25 cellular contexts compared by ENCODE assay signal in genomic region chr20:63106765-63107448, GRCh38.
"Had no signal": no experiment of that assay in that cellular context is flagged by ENCODE, and none has a peak within 500 bp of the region (broad histone marks: within the 10 kb centered on the region; RNA-seq: fewer than 3 reads in every experiment).

No MANE protein-coding gene starts in this region.

- H3K9me3 ChIP-seq: colonic mucosa had no signal

- DNase-seq: activated CD4-positive, alpha-beta memory T cell treated with anti-CD3 and anti-CD28 coated beads, Interleukin-2, amount 10 ng/mL, durations not matched to agents 7 days and 5 days; activated CD4-positive, alpha-beta T cell treated with anti-CD3 and anti-CD28 coated beads, Interleukin-2, amount 10 ng/mL, durations not matched to agents 7 days and 5 days; activated CD4-positive, CD25-positive, alpha-beta regulatory T cell treated with anti-CD3 and anti-CD28 coated beads, Interleukin-2, amount 50 U/mL, for 72 hours; activated naive CD8-positive, alpha-beta T cell treated with anti-CD3 and anti-CD28 coated beads, Interleukin-2, amount 50 U/mL, for 24 hours; activated T-cell treated with anti-CD3 and anti-CD28 coated beads, Interleukin-2, amount 50 U/mL, for 4 hours; effector CD8-positive, alpha-beta T cell; esophagus squamous epithelium; foreskin melanocyte; stimulated activated CD4-positive, alpha-beta T cell treated with anti-CD3 and anti-CD28 coated beads, Interleukin-12 subunit alpha, Interleukin-12 subunit beta, amount 100 ng/mL, for 4 hours; stimulated activated CD4-positive, alpha-beta T cell treated with anti-CD3 and anti-CD28 coated beads, Interleukin-4, amount 100 ng/mL, for 1 hour; SW 1271; T-helper 9 cell; trophoblast cell; WERI-Rb-1 had no signal

- FAIRE-seq: endometrium, TTC549, urothelium cell line had no signal

- H3K27ac ChIP-seq: colonic mucosa, epithelial cell of prostate, esophagus squamous epithelium, left ventricle myocardium inferior, parathyroid adenoma, right lobe of liver, thoracic aorta, WERI-Rb-1 had no signal

- H3K79me2 ChIP-seq: parathyroid adenoma had no signal

- ATAC-seq: activated naive CD8-positive, alpha-beta T cell treated with anti-CD3 and anti-CD28 coated beads, Interleukin-2, amount 50 U/mL, for 24 hours; activated T-cell treated with anti-CD3 and anti-CD28 coated beads, Interleukin-2, amount 50 U/mL, for 4 hours; activated T-helper 17 cell treated with anti-CD3 and anti-CD28 coated beads, Interleukin-2, amount 50 U/mL, for 72 hours; stimulated activated effector memory CD8-positive, alpha-beta T cell treated with anti-CD3 and anti-CD28 coated beads, Interleukin-12 subunit alpha, Interleukin-12 subunit beta, amount 100 ng/mL, for 72 hours had no signal

- H3K27me3 ChIP-seq: colonic mucosa, right lobe of liver had no signal

- H3K4me1 ChIP-seq: colonic mucosa had no signal

- H3K4me3 ChIP-seq: colonic mucosa, esophagus squamous epithelium, left ventricle myocardium inferior, right lobe of liver, thoracic aorta had no signal

- H3K9ac ChIP-seq: parathyroid adenoma had no signal

- H3K36me3 ChIP-seq: colonic mucosa, esophagus squamous epithelium, left ventricle myocardium inferior, right lobe of liver, thoracic aorta, WERI-Rb-1 had no signal
